7 cellular contexts compared by ENCODE assay signal in genomic region chr4:110359076-110359475, GRCh38.
"Had no signal": no experiment of that assay in that cellular context is flagged by ENCODE, and none has a peak within 500 bp of the region (broad histone marks: within the 10 kb centered on the region; RNA-seq: fewer than 3 reads in every experiment).

No MANE protein-coding gene starts in this region.

- DNase-seq: GM23248, GOT3, H7, HFFc6, IMR-90 had no signal

- ATAC-seq: HCT116, K562 had no signal
